1 cellular context compared by ENCODE assay signal in the genomic region with DNA sequence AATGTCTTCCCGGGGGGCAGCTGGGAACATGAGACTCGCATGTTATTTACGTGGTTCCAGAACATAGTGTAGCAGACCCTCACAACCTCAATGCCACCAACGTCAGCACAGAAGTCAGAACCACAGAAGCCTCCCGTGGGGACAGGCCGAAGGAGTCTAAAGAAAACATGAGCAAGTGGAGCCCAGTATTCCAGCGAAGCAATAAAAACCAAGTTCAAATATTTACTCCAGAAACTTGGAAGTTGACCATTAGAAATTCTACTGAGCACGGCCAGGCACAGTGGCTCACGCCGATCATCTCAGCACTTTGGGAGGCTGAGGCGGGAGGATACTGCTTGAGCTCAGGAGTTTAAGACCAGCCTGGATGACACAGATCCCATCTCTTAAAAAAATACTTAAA.
A peak's percentile ranks its signal among the peaks of the same experiment; 100 is the strongest.
TF ChIP-seq lines count a peak whose summit lies in the region.

No MANE protein-coding gene starts in this region.

TF ChIP-seq in K562, 482 proteins besides CTCF, POLR2A, EP300 and RAD21:
- TF ChIP-seq ADNP (tag; IDR thresholded peaks at IDR 0.05) (0 out of 2 replicates have a peak, but pooled peaks have one; percentile 3), GABPB1 (CRISPR knock-in tag; IDR thresholded peaks at IDR 0.05) (no peak)
